Comparison of ENCODE assay signal across 8 cellular contexts in the genomic region with DNA sequence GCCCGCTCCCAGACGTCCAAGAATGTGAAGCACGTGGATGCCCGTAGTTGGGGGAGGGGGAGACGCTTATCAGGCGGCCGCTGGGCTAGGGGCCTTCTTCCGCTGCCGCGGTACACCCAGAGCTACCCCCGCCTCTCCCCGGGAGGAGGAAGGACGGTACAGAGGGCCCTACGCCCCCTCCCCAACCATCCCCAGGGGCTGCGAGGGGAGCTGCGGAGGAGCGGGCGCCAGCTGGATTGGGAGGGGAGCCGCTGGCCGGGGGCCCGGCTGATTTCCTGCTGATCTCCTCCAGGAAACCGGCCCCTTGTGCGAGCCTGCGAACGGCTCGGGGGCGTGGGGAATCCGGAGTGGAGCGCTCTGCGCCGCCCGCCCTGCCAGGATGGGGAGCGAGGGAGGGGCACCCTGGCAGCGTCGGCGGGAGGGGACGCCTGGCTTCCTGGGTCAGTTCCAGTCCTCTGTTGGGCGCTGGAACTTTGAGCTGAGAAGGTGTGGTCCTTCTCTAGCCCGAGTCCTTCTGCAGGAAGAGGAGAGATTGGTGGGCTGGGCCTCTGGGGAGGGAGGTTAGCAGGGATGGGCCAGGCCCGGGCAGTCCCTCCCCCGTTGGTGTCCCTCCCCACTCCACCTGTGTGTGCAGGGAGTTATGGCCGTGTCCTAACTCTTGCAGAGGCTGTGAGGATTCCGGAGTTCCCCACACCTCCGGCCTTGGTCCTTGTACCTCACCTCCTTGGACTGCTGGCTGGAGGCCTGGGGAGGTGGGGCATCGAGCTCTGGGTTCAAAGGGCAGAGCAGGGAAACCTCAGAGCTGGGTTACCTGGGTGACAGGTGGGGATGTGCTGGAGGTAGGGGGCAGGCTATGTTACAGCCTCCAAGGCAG. TPM values are rescaled to one million over a fixed set of nuclear protein-coding genes. Genes with fewer than 3 reads are reported as not detected.
A peak's percentile ranks its signal among the peaks of the same experiment; 100 is the strongest.
DNase-seq lines count a peak whose midpoint lies in the region; ATAC-seq, FAIRE-seq and TF ChIP-seq lines count a peak whose summit lies in the region.

No MANE protein-coding gene starts in this region.

- H3K79me2 ChIP-seq in HepG2 (ENCODE audit: insufficient read depth, low read length) = peaks cover 35% of the 10 kb centered on the region

- under 1% methylated on average over 20 of the region's 45 CpGs for WGBS in HepG2 (ENCODE audit: low lambda C conversion rate)

- POLR2A ChIA-PET in activated CD4-positive, alpha-beta T cell treated with anti-CD3 and anti-CD28 coated beads, Interleukin-2, amount 10 ng/mL, durations not matched to agents 7 days and 5 days (lab: Charles Lee) = no interaction called here
- POLR2A ChIA-PET in HepG2 (lab: Yijun Ruan, JAX) = interaction anchor here (0.6 to 6.6 kb wide), 24 partner anchors 8 to 1343 kb away, joined by 3 to 48 read pairs (median 4); a partner anchor contains a TSS

- H3K27ac ChIP-seq in SJCRH30 = peak overlapping the region; percentile 92
- H3K27ac ChIP-seq in colonic mucosa = peak overlapping the region; percentile 96
- H3K27ac ChIP-seq in HepG2 (ENCODE audit: extremely low read length, insufficient read depth, low read length) = peak overlapping the region; percentile 81
- peak overlapping the region; percentile 70 for H3K27ac ChIP-seq in substantia nigra (ENCODE audit: low read depth, low read length, poor library complexity, severe bottlenecking)

- peak overlapping the region; percentile 80 for H3K27ac Mint-ChIP-seq in activated CD4-positive, alpha-beta T cell treated with anti-CD3 and anti-CD28 coated beads, Interleukin-2, amount 10 ng/mL, durations not matched to agents 7 days and 5 days

- in situ Hi-C loops in HepG2 (cut with HindIII; ENCODE audit: extremely low pct_ligation_motif_present, low pct_unique_long_range_greater_than_20kb) = no loop called here

- H3K27me3 Mint-ChIP-seq in activated CD4-positive, alpha-beta T cell treated with anti-CD3 and anti-CD28 coated beads, Interleukin-2, amount 10 ng/mL, durations not matched to agents 7 days and 5 days = no peaks in the 10 kb centered on the region

- peaks cover 12% of the 10 kb centered on the region for H3K36me3 ChIP-seq in SJCRH30
- no peaks in the 10 kb centered on the region for H3K36me3 ChIP-seq in colonic mucosa
- H3K36me3 ChIP-seq in HepG2 (replicated peaks in 1 of 2; ENCODE audit: control insufficient read depth in 1 of 2, insufficient read depth in 2 of 2, low read length in 2 of 2) = peaks cover 17 to 25% of the 10 kb centered on the region in 2 experiments

- TF ChIP-seq CTCF in colonic mucosa (IDR thresholded peaks at IDR 0.05) (no peak), HepG2 (CRISPR knock-in tag; IDR thresholded peaks at IDR 0.05) (peak; percentile 27; the same call in 1 of the 2 replicates)

- TF ChIP-seq POLR2A in HepG2 (IDR thresholded peaks at IDR 0.05; ENCODE audit: insufficient read depth in 1 of 2, low read depth in 2 of 2, low read length in 2 of 2) = peak in 1 of 2 experiments; percentile 73; a peak in 2 of 4 replicates

- no peaks in the 10 kb centered on the region for H3K27me3 ChIP-seq in SJCRH30
- no peaks in the 10 kb centered on the region for H3K27me3 ChIP-seq in colonic mucosa
- no peaks in the 10 kb centered on the region for H3K27me3 ChIP-seq in HepG2 (ENCODE audit: control insufficient read depth in 1 of 2, insufficient read depth in 2 of 2, low read length in 2 of 2)

- peaks cover 57% of the 10 kb centered on the region for H3K4me1 ChIP-seq in SJCRH30
- H3K4me1 ChIP-seq in colonic mucosa = peaks cover 36% of the 10 kb centered on the region
- H3K4me1 ChIP-seq in HepG2 (ENCODE audit: insufficient read depth, low read length) = peaks cover 69% of the 10 kb centered on the region

- CTCF ChIA-PET in activated CD4-positive, alpha-beta T cell treated with anti-CD3 and anti-CD28 coated beads, Interleukin-2, amount 10 ng/mL, durations not matched to agents 7 days and 5 days (lab: Charles Lee) = interaction anchor here (1.1 to 3.5 kb wide), 8 partner anchors 9 to 215 kb away, joined by 3 to 19 read pairs (median 6); no protein-coding TSS in a partner anchor
- CTCF ChIA-PET in HepG2 (lab: Yijun Ruan, JAX; ENCODE audit: low intra/inter-chr PET ratio, low total read pairs) = interaction anchor here (1.9 kb wide), 1 partner anchor 42 kb away, joined by 5 read pairs; no protein-coding TSS in a partner anchor

- peak; percentile 28 for DNase-seq in activated CD4-positive, alpha-beta T cell treated with anti-CD3 and anti-CD28 coated beads, Interleukin-2, amount 10 ng/mL, durations not matched to agents 7 days and 5 days
- DNase-seq in activated CD4-positive, alpha-beta T cell treated with anti-CD3 and anti-CD28 coated beads for 48 hours = no peak
- DNase-seq in SJCRH30 (peak; percentile 81 to 84), colonic mucosa (peak; percentile 94), HepG2 (ENCODE audit: low spot score) (peak; percentile 84), substantia nigra (lab: John Stamatoyannopoulos, UW) (peak in 20 of 49 donors; percentile 7 to 86 (median 34)), SHP77 treated with DMSO at 0.1 percent for 48 hours (lab: John Stamatoyannopoulos, UW) (no peak)

- BruUV-seq in HepG2 (replicated peaks; lab: Mats Ljungman, UMichigan) = no TSS peak

- ATAC-seq in HepG2 = peak; percentile 77
- no peak for ATAC-seq in GM21825 (IDR thresholded peaks at IDR 0.05; ENCODE audit: unreplicated experiment)

- H4K20me1 ChIP-seq in HepG2 (ENCODE audit: insufficient read depth, low read length) = peaks cover 15% of the 10 kb centered on the region

- H2AFZ ChIP-seq in HepG2 (ENCODE audit: low read length) = no peak overlapping the region

- H3K9ac ChIP-seq in colonic mucosa (ENCODE audit: low read depth in 2 of 2, low read length in 2 of 2) = peak overlapping the region; percentile 90 to 96
- H3K9ac ChIP-seq in HepG2 (ENCODE audit: insufficient read depth, low read depth, low read length) = peak overlapping the region; percentile 76

- no peaks in the 10 kb centered on the region for H3K9me3 Mint-ChIP-seq in activated CD4-positive, alpha-beta T cell treated with anti-CD3 and anti-CD28 coated beads, Interleukin-2, amount 10 ng/mL, durations not matched to agents 7 days and 5 days

- no peaks in the 10 kb centered on the region for H3K9me3 ChIP-seq in SJCRH30 (replicated peaks)
- H3K9me3 ChIP-seq in colonic mucosa = no peaks in the 10 kb centered on the region
- H3K9me3 ChIP-seq in HepG2 (ENCODE audit: low read length) = no peaks in the 10 kb centered on the region

- peak overlapping the region; percentile 94 for H3K4me2 ChIP-seq in HepG2 (ENCODE audit: low read depth, low read length)

- H3K36me3 Mint-ChIP-seq in activated CD4-positive, alpha-beta T cell treated with anti-CD3 and anti-CD28 coated beads, Interleukin-2, amount 10 ng/mL, durations not matched to agents 7 days and 5 days (ENCODE audit: low read depth) = peaks cover 34% of the 10 kb centered on the region

- H3K4me3 ChIP-seq in SJCRH30 = peak overlapping the region; percentile 70
- peak overlapping the region; percentile 86 for H3K4me3 ChIP-seq in colonic mucosa
- H3K4me3 ChIP-seq in HepG2 (replicated peaks in 1 of 3; ENCODE audit: insufficient read depth in 1 of 3, low read depth in 2 of 3, low read length in 3 of 3) = peak overlapping the region; percentile 79 to 88 (median 84)

- TF ChIP-seq EP300 in HepG2 (IDR thresholded peaks at IDR 0.05; ENCODE audit: low read depth in 2 of 2, low read length in 2 of 2) (peak in 1 of 2 experiments; percentile 6; a peak in 1 of 4 replicates), HepG2 (CRISPR knock-in tag; IDR thresholded peaks at IDR 0.05; ENCODE audit: borderline replicate concordance) (no peak)

- TF ChIP-seq RAD21 in HepG2 (CRISPR knock-in tag; IDR thresholded peaks at IDR 0.05) = no peak

- intact Hi-C loops in colonic mucosa (cut with DNase I) (loop anchor here (2.0 kb wide), 1 partner anchor 39 kb away; no protein-coding TSS in a partner anchor), HepG2 (cut with micrococcal nuclease; ENCODE audit: unreplicated experiment) (loop anchor here (2.0 kb wide), 1 partner anchor 29 kb away; no protein-coding TSS in a partner anchor)

- peak overlapping the region; percentile 11 for H3K4me3 Mint-ChIP-seq in activated CD4-positive, alpha-beta T cell treated with anti-CD3 and anti-CD28 coated beads, Interleukin-2, amount 10 ng/mL, durations not matched to agents 7 days and 5 days

- peaks cover 80% of the 10 kb centered on the region for H3K4me1 Mint-ChIP-seq in activated CD4-positive, alpha-beta T cell treated with anti-CD3 and anti-CD28 coated beads, Interleukin-2, amount 10 ng/mL, durations not matched to agents 7 days and 5 days

- FAIRE-seq in HepG2 (lab: Jason Lieb, UNC) = peak; percentile 99

RNA-seq across cellular contexts. Expression of a gene that starts 19.1 kb away (rescaled TPM):
- total RNA-seq in activated CD4-positive, alpha-beta T cell treated with anti-CD3 and anti-CD28 coated beads, Interleukin-2, amount 10 ng/mL, durations not matched to agents 7 days and 5 days = under 1 TPM in 1 of 2 experiments, not detected in 1; 0.22 TPM
- total RNA-seq in SJCRH30 (2014; rRNA removed; shearing (Covaris generic)) = not detected in 2 replicates
- under 1 TPM; 0.40 to 0.85 TPM for total RNA-seq in colonic mucosa
- not detected in 2 replicates for total RNA-seq in HepG2 (2016; rRNA removed; fragmentation: Illumina TruSeq; extraction: Trizol)
- total RNA-seq in HepG2 (2016; cell fraction: cytosol; rRNA removed; fragmentation: Illumina TruSeq; extraction: Trizol; ENCODE audit: low read depth) = not detected in 2 replicates
- total RNA-seq in HepG2 (2016; cell fraction: insoluble cytoplasmic fraction; rRNA removed; fragmentation: Illumina TruSeq; extraction: Trizol) = not detected in 2 replicates
- not detected in 2 replicates for total RNA-seq in HepG2 (2016; cell fraction: membrane; rRNA removed; fragmentation: Illumina TruSeq; extraction: Trizol)
- not detected in 2 replicates for total RNA-seq in HepG2 (2016; cell fraction: nucleus; rRNA removed; fragmentation: Illumina TruSeq; extraction: Trizol)
- not detected in 2 replicates for polyA plus RNA-seq in HepG2 (2011; rRNA removed)
- polyA plus RNA-seq in HepG2 (2011; cell fraction: cytosol; rRNA removed) = not detected in 2 replicates
- not detected in 2 replicates for polyA plus RNA-seq in HepG2 (2011; cell fraction: nucleus; rRNA removed)
- not detected in 2 replicates for polyA plus RNA-seq in HepG2 (2012)
- not detected in 2 replicates for polyA plus RNA-seq in HepG2 (2016; cell fraction: cytosol; fragmentation: Illumina TruSeq; extraction: Trizol; ENCODE audit: low read depth)
- polyA plus RNA-seq in HepG2 (2016; cell fraction: insoluble cytoplasmic fraction; fragmentation: Illumina TruSeq; extraction: Trizol; ENCODE audit: low read depth) = not detected in 2 replicates
- not detected in 2 replicates for polyA plus RNA-seq in HepG2 (2016; cell fraction: membrane; fragmentation: Illumina TruSeq; extraction: Trizol; ENCODE audit: low read depth)
- not detected in 2 replicates for polyA plus RNA-seq in HepG2 (2016; cell fraction: nucleus; fragmentation: Illumina TruSeq; extraction: Trizol; ENCODE audit: insufficient read depth, low read depth)
- polyA minus RNA-seq in HepG2 (2011; rRNA and poly(A)+ RNA removed; ENCODE audit: low replicate concordance) = not detected in 2 replicates
- polyA minus RNA-seq in HepG2 (2011; cell fraction: cytosol; rRNA and poly(A)+ RNA removed) = not detected in 2 replicates
- polyA minus RNA-seq in HepG2 (2011; cell fraction: nucleus; rRNA and poly(A)+ RNA removed) = not detected in 2 replicates

RNA-seq across cellular contexts. Expression of a gene that starts 36.4 kb away (rescaled TPM):
- total RNA-seq in activated CD4-positive, alpha-beta T cell treated with anti-CD3 and anti-CD28 coated beads, Interleukin-2, amount 10 ng/mL, durations not matched to agents 7 days and 5 days = 10 to 100 TPM; 66.6 to 66.7 TPM
- total RNA-seq in SJCRH30 (2014; rRNA removed; shearing (Covaris generic)) = 42.3 and 43.2 TPM in 2 replicates
- total RNA-seq in colonic mucosa = 10 to 100 TPM; 25.6 to 46.7 TPM
- total RNA-seq in HepG2 (2016; rRNA removed; fragmentation: Illumina TruSeq; extraction: Trizol) = 8.6 and 8.9 TPM in 2 replicates
- 3.2 and 3.7 TPM in 2 replicates for total RNA-seq in HepG2 (2016; cell fraction: cytosol; rRNA removed; fragmentation: Illumina TruSeq; extraction: Trizol; ENCODE audit: low read depth)
- total RNA-seq in HepG2 (2016; cell fraction: insoluble cytoplasmic fraction; rRNA removed; fragmentation: Illumina TruSeq; extraction: Trizol) = 6.7 and 9.5 TPM in 2 replicates
- total RNA-seq in HepG2 (2016; cell fraction: membrane; rRNA removed; fragmentation: Illumina TruSeq; extraction: Trizol) = 8.2 and 11.1 TPM in 2 replicates
- 6.0 and 7.0 TPM in 2 replicates for total RNA-seq in HepG2 (2016; cell fraction: nucleus; rRNA removed; fragmentation: Illumina TruSeq; extraction: Trizol)
- 6.0 and 6.4 TPM in 2 replicates for polyA plus RNA-seq in HepG2 (2011; rRNA removed)
- 2.2 and 3.8 TPM in 2 replicates for polyA plus RNA-seq in HepG2 (2011; cell fraction: cytosol; rRNA removed)
- polyA plus RNA-seq in HepG2 (2011; cell fraction: nucleus; rRNA removed) = 13.2 and 13.3 TPM in 2 replicates
- polyA plus RNA-seq in HepG2 (2012) = 15.4 and 16.1 TPM in 2 replicates
- polyA plus RNA-seq in HepG2 (2016; cell fraction: cytosol; fragmentation: Illumina TruSeq; extraction: Trizol; ENCODE audit: low read depth) = 3.8 and 5.4 TPM in 2 replicates
- 12.7 and 17.8 TPM in 2 replicates for polyA plus RNA-seq in HepG2 (2016; cell fraction: insoluble cytoplasmic fraction; fragmentation: Illumina TruSeq; extraction: Trizol; ENCODE audit: low read depth)
- polyA plus RNA-seq in HepG2 (2016; cell fraction: membrane; fragmentation: Illumina TruSeq; extraction: Trizol; ENCODE audit: low read depth) = 9.6 and 13.8 TPM in 2 replicates
- polyA plus RNA-seq in HepG2 (2016; cell fraction: nucleus; fragmentation: Illumina TruSeq; extraction: Trizol; ENCODE audit: insufficient read depth, low read depth) = 19.0 and 19.4 TPM in 2 replicates
- polyA minus RNA-seq in HepG2 (2011; rRNA and poly(A)+ RNA removed; ENCODE audit: low replicate concordance) = 6.4 and 11.7 TPM in 2 replicates
- polyA minus RNA-seq in HepG2 (2011; cell fraction: cytosol; rRNA and poly(A)+ RNA removed) = 6.7 and 8.2 TPM in 2 replicates
- polyA minus RNA-seq in HepG2 (2011; cell fraction: nucleus; rRNA and poly(A)+ RNA removed) = 5.2 and 6.7 TPM in 2 replicates

RNA-seq across cellular contexts. Expression of a gene that starts 57.7 kb away (rescaled TPM):
- total RNA-seq in activated CD4-positive, alpha-beta T cell treated with anti-CD3 and anti-CD28 coated beads, Interleukin-2, amount 10 ng/mL, durations not matched to agents 7 days and 5 days = 10 to 100 TPM; 81.1 to 98.8 TPM
- 89.3 and 97.0 TPM in 2 replicates for total RNA-seq in SJCRH30 (2014; rRNA removed; shearing (Covaris generic))
- total RNA-seq in colonic mucosa = 10 to 100 TPM in 1 of 2 donors, 1 to 10 TPM in 1; 8.5 to 40.8 TPM
- 114 and 154 TPM in 2 replicates for total RNA-seq in HepG2 (2016; rRNA removed; fragmentation: Illumina TruSeq; extraction: Trizol)
- total RNA-seq in HepG2 (2016; cell fraction: cytosol; rRNA removed; fragmentation: Illumina TruSeq; extraction: Trizol; ENCODE audit: low read depth) = 24.3 and 27.3 TPM in 2 replicates
- 117 and 162 TPM in 2 replicates for total RNA-seq in HepG2 (2016; cell fraction: insoluble cytoplasmic fraction; rRNA removed; fragmentation: Illumina TruSeq; extraction: Trizol)
- 42.3 and 51.8 TPM in 2 replicates for total RNA-seq in HepG2 (2016; cell fraction: membrane; rRNA removed; fragmentation: Illumina TruSeq; extraction: Trizol)
- 89.2 and 89.6 TPM in 2 replicates for total RNA-seq in HepG2 (2016; cell fraction: nucleus; rRNA removed; fragmentation: Illumina TruSeq; extraction: Trizol)
- 10.7 and 17.4 TPM in 2 replicates for polyA plus RNA-seq in HepG2 (2011; rRNA removed)
- 6.9 and 8.8 TPM in 2 replicates for polyA plus RNA-seq in HepG2 (2011; cell fraction: cytosol; rRNA removed)
- polyA plus RNA-seq in HepG2 (2011; cell fraction: nucleus; rRNA removed) = 9.6 and 11.4 TPM in 2 replicates
- polyA plus RNA-seq in HepG2 (2012) = 8.4 and 23.9 TPM in 2 replicates
- 12.0 and 14.2 TPM in 2 replicates for polyA plus RNA-seq in HepG2 (2016; cell fraction: cytosol; fragmentation: Illumina TruSeq; extraction: Trizol; ENCODE audit: low read depth)
- polyA plus RNA-seq in HepG2 (2016; cell fraction: insoluble cytoplasmic fraction; fragmentation: Illumina TruSeq; extraction: Trizol; ENCODE audit: low read depth) = 133 and 135 TPM in 2 replicates
- polyA plus RNA-seq in HepG2 (2016; cell fraction: membrane; fragmentation: Illumina TruSeq; extraction: Trizol; ENCODE audit: low read depth) = 15.3 and 18.9 TPM in 2 replicates
- polyA plus RNA-seq in HepG2 (2016; cell fraction: nucleus; fragmentation: Illumina TruSeq; extraction: Trizol; ENCODE audit: insufficient read depth, low read depth) = 98.6 and 99.5 TPM in 2 replicates
- 8.7 and 50.8 TPM in 2 replicates for polyA minus RNA-seq in HepG2 (2011; rRNA and poly(A)+ RNA removed; ENCODE audit: low replicate concordance)
- 9.4 and 10.7 TPM in 2 replicates for polyA minus RNA-seq in HepG2 (2011; cell fraction: cytosol; rRNA and poly(A)+ RNA removed)
- polyA minus RNA-seq in HepG2 (2011; cell fraction: nucleus; rRNA and poly(A)+ RNA removed) = 31.5 and 47.0 TPM in 2 replicates

Comparison
In these comparisons a context has a peak if more than half of its experiments do, and no peak if none do; other contexts are left out.
1. DNase-seq: peak in activated CD4-positive, alpha-beta T cell treated with anti-CD3 and anti-CD28 coated beads, Interleukin-2, amount 10 ng/mL, durations not matched to agents 7 days and 5 days (single experiment), SJCRH30 (2 of 2), colonic mucosa (single experiment) and HepG2 (single experiment); none in activated CD4-positive, alpha-beta T cell treated with anti-CD3 and anti-CD28 coated beads for 48 hours (single experiment) and SHP77 treated with DMSO at 0.1 percent for 48 hours (single experiment).
2. Peak in every context shown above with its lines, with median percentiles within 50 percentile points of each other: H3K27ac ChIP-seq and H3K4me3 ChIP-seq.